Comparison of ENCODE assay signal across 1 cellular context in genomic region chr1:58244872-58245271, GRCh38.
TF ChIP-seq lines count a peak whose summit lies in the region.

No MANE protein-coding gene starts in this region.

TF ChIP-seq in GM23338, 12 proteins besides CTCF, POLR2A, EP300 and RAD21 (continued from another document):
- TF ChIP-seq REST (IDR thresholded peaks at IDR 0.05; ENCODE audit: unreplicated experiment) (peak; percentile 57), CREB1 (CRISPR knock-in tag; IDR thresholded peaks at IDR 0.05; ENCODE audit: low read depth) (no peak), JUNB (IDR thresholded peaks at IDR 0.05; ENCODE audit: unreplicated experiment) (no peak), EZH2 (IDR thresholded peaks at IDR 0.05; ENCODE audit: low read depth, unreplicated experiment) (no peak), STAT1 (IDR thresholded peaks at IDR 0.05; ENCODE audit: unreplicated experiment) (no peak)
